13 cellular contexts compared by ENCODE assay signal in the genomic region with DNA sequence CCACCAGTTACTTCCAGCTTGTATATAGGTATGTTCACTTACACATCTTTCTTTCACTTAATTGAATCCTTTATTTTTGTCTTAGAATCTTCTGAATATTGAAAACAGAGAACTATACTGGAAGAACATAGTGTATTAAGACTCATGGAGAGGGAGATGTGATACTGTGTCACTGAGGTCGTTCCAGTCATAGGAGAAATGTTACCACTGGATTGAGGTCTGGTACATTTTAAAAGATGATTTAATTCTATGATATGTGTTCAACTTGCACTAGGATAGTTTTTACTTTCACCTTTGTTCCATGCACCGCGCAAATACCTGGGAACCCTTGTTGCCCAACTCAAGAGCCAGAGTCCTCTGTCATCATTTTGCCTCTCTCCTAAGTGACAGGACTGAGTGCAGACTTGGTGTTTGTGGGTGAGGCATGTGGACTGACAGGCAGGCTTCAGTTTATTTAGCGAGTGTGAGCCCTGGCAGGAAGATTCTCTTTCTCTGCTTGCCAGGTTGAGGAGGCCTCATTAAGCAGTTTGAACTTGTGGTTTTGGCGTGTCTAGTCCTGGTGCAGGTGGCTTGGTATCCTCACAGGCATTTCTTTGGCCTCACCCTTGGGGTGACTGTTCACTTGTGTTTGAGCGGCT.
DNase-seq lines count a peak whose midpoint lies in the region; ATAC-seq and TF ChIP-seq lines count a peak whose summit lies in the region.
"Had no signal": no experiment of that assay in that cellular context is flagged by ENCODE, and none has a peak within 500 bp of the region (broad histone marks: within the 10 kb centered on the region; RNA-seq: fewer than 3 reads in every experiment).

No MANE protein-coding gene starts in this region.

- peak; percentile 53 for DNase-seq in G401 (ENCODE audit: low spot score)
- peak; percentile 26 for DNase-seq in LoVo (ENCODE audit: low spot score)
- DNase-seq in epithelial cell of esophagus (ENCODE audit: low read depth): peak; percentile 81
- DNase-seq in naive thymus-derived CD4-positive, alpha-beta T cell: no peak
- DNase-seq in anterior cingulate cortex (lab: John Stamatoyannopoulos, UW): no peak
- DNase-seq in erythroblast (lab: John Stamatoyannopoulos, UW): no peak
- no peak for DNase-seq in DMS79 (lab: John Stamatoyannopoulos, UW)
- DNase-seq: activated CD4-positive, alpha-beta T cell treated with anti-CD3 and anti-CD28 coated beads for 48 hours; NCI-H1694; ovary; stimulated activated CD4-positive, alpha-beta T cell treated with anti-CD3 and anti-CD28 coated beads, Interleukin-2, amount 100 ng/mL, for 48 hours had no signal

- H3K27ac Mint-ChIP-seq in naive thymus-derived CD4-positive, alpha-beta T cell: peak overlapping the region in 8 of 9 donors; percentile 55 to 91 (median 79)

- POLR2A ChIA-PET in naive thymus-derived CD4-positive, alpha-beta T cell (lab: Charles Lee): interaction anchor here (0.9 kb wide), 1 partner anchor 163 kb away, joined by 5 read pairs; the partner anchor contains the start of gene VPS26C

- H3K4me3 Mint-ChIP-seq in naive thymus-derived CD4-positive, alpha-beta T cell: peak overlapping the region in 9 of 10 donors; percentile 39 to 69 (median 54)

- no peak overlapping the region for H3K27ac ChIP-seq in naive thymus-derived CD4-positive, alpha-beta T cell (ENCODE audit: low read depth, low read length)
- H3K27ac ChIP-seq: C4-2B, ovary had no signal

- no peak for ATAC-seq in naive thymus-derived CD4-positive, alpha-beta T cell
- no peak for ATAC-seq in GM19455 (IDR thresholded peaks at IDR 0.05; ENCODE audit: unreplicated experiment)

- no peaks in the 10 kb centered on the region for H3K9me3 ChIP-seq in naive thymus-derived CD4-positive, alpha-beta T cell (ENCODE audit: control insufficient read depth in 2 of 3, low read length in 3 of 3)
- H3K9me3 ChIP-seq: ovary had no signal

- H3K27me3 Mint-ChIP-seq in naive thymus-derived CD4-positive, alpha-beta T cell: no peaks in the 10 kb centered on the region

- no peak overlapping the region for H3K4me3 ChIP-seq in epithelial cell of esophagus (ENCODE audit: low read length)
- no peak overlapping the region for H3K4me3 ChIP-seq in naive thymus-derived CD4-positive, alpha-beta T cell (ENCODE audit: low read length)
- H3K4me3 ChIP-seq: ovary had no signal

- CTCF ChIA-PET in naive thymus-derived CD4-positive, alpha-beta T cell (lab: Charles Lee): interaction anchor here (0.5 kb wide), 1 partner anchor 15 kb away, joined by 3 read pairs; no protein-coding TSS in a partner anchor

- H3K36me3 Mint-ChIP-seq in naive thymus-derived CD4-positive, alpha-beta T cell: peaks cover 9 to 34% (median 23%) of the 10 kb centered on the region in 5 donors

- H3K4me1 Mint-ChIP-seq in naive thymus-derived CD4-positive, alpha-beta T cell: peaks cover 41 to 83% (median 81%) of the 10 kb centered on the region in 7 donors

- no peak for TF ChIP-seq CTCF in epithelial cell of esophagus (IDR thresholded peaks at IDR 0.05; ENCODE audit: insufficient read depth, low read depth, low read length, missing control alignments)

- peaks cover 0 to 7% (median 6%) of the 10 kb centered on the region in 3 experiments for H3K36me3 ChIP-seq in naive thymus-derived CD4-positive, alpha-beta T cell (ENCODE audit: control insufficient read depth in 2 of 3, insufficient read depth in 3 of 3, low read length in 3 of 3)
- H3K36me3 ChIP-seq: ovary had no signal

- peaks cover 0 to 9% (median 0%) of the 10 kb centered on the region in 11 donors for H3K9me3 Mint-ChIP-seq in naive thymus-derived CD4-positive, alpha-beta T cell

- no peaks in the 10 kb centered on the region for H3K27me3 ChIP-seq in naive thymus-derived CD4-positive, alpha-beta T cell (ENCODE audit: control insufficient read depth in 2 of 2, insufficient read depth in 2 of 2, low read length in 2 of 2)
- H3K27me3 ChIP-seq: ovary had no signal

- intact Hi-C loops in naive thymus-derived CD4-positive, alpha-beta T cell (cut with micrococcal nuclease): loop anchor here in 1 of 2 donors (1.0 kb wide), 1 partner anchor 9 kb away; no protein-coding TSS in a partner anchor

- no peak for TF ChIP-seq POLR2A in erythroblast (IDR thresholded peaks at IDR 0.05; ENCODE audit: low read length)

- in situ Hi-C loops in G401 (cut with HindIII; ENCODE audit: low sequenced_read_pairs): no loop called here

- peaks cover 16 to 33% of the 10 kb centered on the region in 2 donors for H3K4me1 ChIP-seq in naive thymus-derived CD4-positive, alpha-beta T cell (ENCODE audit: control insufficient read depth in 2 of 2, insufficient read depth in 2 of 2, low read length in 2 of 2)

Comparison
In these comparisons a context has a peak if more than half of its experiments do, and no peak if none do; other contexts are left out.
1. DNase-seq: peak in G401 (single experiment), LoVo (single experiment) and epithelial cell of esophagus (single experiment); none in naive thymus-derived CD4-positive, alpha-beta T cell (0 of 9), anterior cingulate cortex (0 of 58), erythroblast (0 of 2) and DMS79 (single experiment).